In the genomic region with DNA sequence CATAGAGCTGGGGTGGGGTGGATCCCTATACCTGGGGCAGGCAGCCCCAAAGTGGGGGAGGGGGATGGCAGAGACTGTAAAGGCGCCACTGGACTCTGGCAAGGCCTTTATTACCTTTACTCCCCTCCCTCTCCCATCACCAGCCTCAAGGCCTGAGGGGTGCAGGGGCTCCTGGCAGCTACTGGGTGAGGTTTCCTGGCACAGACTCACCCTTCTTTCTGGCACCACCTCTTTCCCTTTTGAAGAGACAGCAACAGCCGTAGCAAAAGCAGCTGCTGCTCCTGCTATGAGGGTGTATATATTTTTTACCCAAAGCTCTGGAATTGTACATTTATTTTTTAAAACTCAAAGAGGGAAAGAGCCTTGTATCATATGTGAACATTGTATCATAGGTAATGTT, we compare ENCODE assay signal across 25 cellular contexts. TPM values are rescaled to one million over a fixed set of nuclear protein-coding genes. Genes with fewer than 3 reads are reported as not detected.
DNase-seq lines count a peak whose midpoint lies in the region; TF ChIP-seq lines count a peak whose summit lies in the region.
"Had no signal": no experiment of that assay in that cellular context is flagged by ENCODE, and none has a peak within 500 bp of the region (broad histone marks: within the 10 kb centered on the region; RNA-seq: fewer than 3 reads in every experiment).

No MANE protein-coding gene starts in this region.

- peaks cover 18% of the 10 kb centered on the region for H3K4me1 Mint-ChIP-seq in MCF 10A (ENCODE audit: insufficient read depth, unreplicated experiment)
- H3K4me1 Mint-ChIP-seq: natural killer cell had no signal

- peak overlapping the region; percentile 66 for H3K27ac Mint-ChIP-seq in MCF 10A (ENCODE audit: low read depth, unreplicated experiment)
- H3K27ac Mint-ChIP-seq: activated CD4-positive, alpha-beta memory T cell treated with anti-CD3 and anti-CD28 coated beads for 36 hours; activated naive CD4-positive, alpha-beta T cell treated with anti-CD3 and anti-CD28 coated beads for 36 hours; activated T-cell treated with anti-CD3 and anti-CD28 coated beads, Interleukin-2, amount 50 U/mL, for 72 hours; natural killer cell had no signal

- H3K27ac ChIP-seq in breast epithelium (no peak overlapping the region), RWPE1 (peak overlapping the region; percentile 69), right atrium auricular region (no peak overlapping the region)
- H3K27ac ChIP-seq: adrenal gland, body of pancreas, heart right ventricle, Peyer's patch, testis had no signal

- H3K36me3 Mint-ChIP-seq in MCF 10A (ENCODE audit: insufficient read depth, unreplicated experiment), result peaks cover 5% of the 10 kb centered on the region
- H3K36me3 Mint-ChIP-seq: mesothelial cell of epicardium, natural killer cell had no signal

- H3K36me3 ChIP-seq in breast epithelium, result no peaks in the 10 kb centered on the region
- H3K36me3 ChIP-seq in right atrium auricular region, result no peaks in the 10 kb centered on the region
- H3K36me3 ChIP-seq: adrenal gland, BE2C had no signal

- intact Hi-C loops in MCF 10A (cut with micrococcal nuclease) (no loop called here), breast epithelium (cut with DNase I; ENCODE audit: low total_unique reads) (loop anchor here (1.0 kb wide), 1 partner anchor 16 kb away; no protein-coding TSS in a partner anchor)

- H3K4me1 ChIP-seq in breast epithelium (peaks cover 0 to 3% of the 10 kb centered on the region in 2 donors), right atrium auricular region (peaks cover 0 to 15% of the 10 kb centered on the region in 2 donors)

- TF ChIP-seq POLR2A in breast epithelium (IDR thresholded peaks at IDR 0.05), result no peak

- no peak overlapping the region for H3K4me3 Mint-ChIP-seq in MCF 10A (ENCODE audit: unreplicated experiment)
- H3K4me3 Mint-ChIP-seq: activated CD4-positive, alpha-beta memory T cell treated with anti-CD3 and anti-CD28 coated beads for 36 hours; activated naive CD4-positive, alpha-beta T cell treated with anti-CD3 and anti-CD28 coated beads for 36 hours; activated T-cell treated with anti-CD3 and anti-CD28 coated beads, Interleukin-2, amount 50 U/mL, for 72 hours; mesothelial cell of epicardium; natural killer cell had no signal

- no peaks in the 10 kb centered on the region for H3K27me3 Mint-ChIP-seq in MCF 10A (ENCODE audit: insufficient read depth, unreplicated experiment)
- H3K27me3 Mint-ChIP-seq: activated CD4-positive, alpha-beta memory T cell treated with anti-CD3 and anti-CD28 coated beads for 36 hours had no signal

- DNase-seq in MCF 10A (ENCODE audit: unreplicated experiment), result no peak
- no peak for DNase-seq in breast epithelium (ENCODE audit: low spot score in 2 of 2)
- no peak for DNase-seq in RWPE1 (ENCODE audit: low spot score)
- peak; percentile 74 for DNase-seq in myocyte (ENCODE audit: low read depth)
- no peak for DNase-seq in right atrium auricular region (ENCODE audit: low spot score)
- no peak for DNase-seq in MV-4-11 (lab: John Stamatoyannopoulos, UW)
- no peak for DNase-seq in activated gamma-delta T cell treated with Interleukin-2 at 50 U/mL for 16 hours
- DNase-seq: activated CD4-positive, alpha-beta memory T cell treated with anti-CD3 and anti-CD28 coated beads for 36 hours; activated CD4-positive, alpha-beta T cell treated with anti-CD3 and anti-CD28 coated beads for 1 hour; activated naive CD4-positive, alpha-beta T cell treated with anti-CD3 and anti-CD28 coated beads for 36 hours; activated T-cell treated with anti-CD3 and anti-CD28 coated beads, Interleukin-2, amount 50 U/mL, for 72 hours; adrenal gland; BE2C; body of pancreas; foreskin melanocyte; GF-D8; IMR-90; natural killer cell; NCI-H2029 treated with DMSO at 0.1 percent for 48 hours; Peyer's patch; small intestine; stimulated activated naive CD4-positive, alpha-beta T cell; testis had no signal

- CTCF ChIA-PET in MCF 10A (lab: Yijun Ruan, JAX), result interaction anchor here (0.7 to 2.1 kb wide), 9 partner anchors 10 to 119 kb away, joined by 3 to 10 read pairs (median 5); partner anchors contain the start of gene WIPF2
- CTCF ChIA-PET in RWPE1 (lab: Yijun Ruan, JAX), result interaction anchor here (0.7 kb wide), 1 partner anchor 167 kb away, joined by 6 read pairs; no protein-coding TSS in a partner anchor

- no peaks in the 10 kb centered on the region for H3K9me3 Mint-ChIP-seq in MCF 10A (ENCODE audit: unreplicated experiment)
- H3K9me3 Mint-ChIP-seq: activated CD4-positive, alpha-beta memory T cell treated with anti-CD3 and anti-CD28 coated beads for 36 hours; activated naive CD4-positive, alpha-beta T cell treated with anti-CD3 and anti-CD28 coated beads for 36 hours; activated T-cell treated with anti-CD3 and anti-CD28 coated beads, Interleukin-2, amount 50 U/mL, for 72 hours; mesothelial cell of epicardium; natural killer cell had no signal

- H3K4me3 ChIP-seq in breast epithelium, result no peak overlapping the region
- H3K4me3 ChIP-seq in right atrium auricular region, result no peak overlapping the region
- H3K4me3 ChIP-seq: adrenal gland, body of pancreas, heart right ventricle, Peyer's patch, testis had no signal

- POLR2A ChIA-PET in MCF 10A (lab: Yijun Ruan, JAX), result interaction anchor here (0.7 to 5.4 kb wide), 15 partner anchors 10 to 222 kb away, joined by 3 to 51 read pairs (median 8); partner anchors contain the start of genes CASC3, NR1D1 and WIPF2
- POLR2A ChIA-PET in RWPE1 (lab: Yijun Ruan, JAX; ENCODE audit: low non-redundant PET), result no interaction called here

- TF ChIP-seq CTCF in MCF 10A (IDR thresholded peaks at IDR 0.05; ENCODE audit: unreplicated experiment) (no peak), breast epithelium (IDR thresholded peaks at IDR 0.05) (no peak), RWPE1 (conservative IDR thresholded peaks at IDR 0.05; ENCODE audit: low read depth) (no peak), right atrium auricular region (IDR thresholded peaks at IDR 0.05) (no peak)

- H3K9me3 ChIP-seq in breast epithelium, result no peaks in the 10 kb centered on the region
- no peaks in the 10 kb centered on the region for H3K9me3 ChIP-seq in right atrium auricular region
- H3K9me3 ChIP-seq: adrenal gland, BE2C, body of pancreas, heart right ventricle, Peyer's patch, testis had no signal

- H3K27me3 ChIP-seq in breast epithelium (no peaks in the 10 kb centered on the region), right atrium auricular region (no peaks in the 10 kb centered on the region)
- H3K27me3 ChIP-seq: adrenal gland, BE2C, body of pancreas, Peyer's patch, testis had no signal

- BruUV-seq in MCF 10A (replicated peaks; lab: Mats Ljungman, UMichigan), result no TSS peak

RNA-seq across cellular contexts. Expression of gene RAPGEFL1, which starts 17.6 kb away (rescaled TPM):
- total RNA-seq in MCF 10A (2022), result 4.9 and 5.6 TPM in 2 replicates
- total RNA-seq in breast epithelium, result 10 to 100 TPM in 1 of 3 donors, 1 to 10 TPM in 2; 3.2 to 10.8 (median 5.0) TPM
- 1.1 and 1.9 TPM in 2 replicates for total RNA-seq in myocyte
- polyA plus RNA-seq in myocyte (2012), result 3.2 TPM
- 1 to 10 TPM; 1.6 to 2.9 TPM for total RNA-seq in right atrium auricular region

RNA-seq across cellular contexts. Expression of gene WIPF2, which starts 24.3 kb away (rescaled TPM):
- 31.9 and 32.8 TPM in 2 replicates for total RNA-seq in MCF 10A (2022)
- total RNA-seq in breast epithelium, result 10 to 100 TPM in 2 of 3 donors, 1 to 10 TPM in 1; 8.2 to 12.9 (median 10.8) TPM
- 3.7 and 3.8 TPM in 2 replicates for total RNA-seq in myocyte
- polyA plus RNA-seq in myocyte (2012), result 19.9 TPM
- total RNA-seq in right atrium auricular region, result 1 to 10 TPM; 5.0 to 8.5 TPM

RNA-seq across cellular contexts. Expression of gene CASC3, which starts 54.5 kb away (rescaled TPM):
- total RNA-seq in MCF 10A (2022), result 73.5 and 78.3 TPM in 2 replicates
- 10 to 100 TPM; 57.4 to 67.0 (median 65.1) TPM for total RNA-seq in breast epithelium
- 35.0 and 49.0 TPM in 2 replicates for total RNA-seq in myocyte
- 32.6 TPM for polyA plus RNA-seq in myocyte (2012)
- total RNA-seq in right atrium auricular region, result 10 to 100 TPM; 26.0 to 35.5 TPM
